Comparison of ENCODE assay signal across 27 cellular contexts in genomic region chr9:98479967-98480847, GRCh38.
DNase-seq lines count a peak whose midpoint lies in the region; ATAC-seq and TF ChIP-seq lines count a peak whose summit lies in the region.
"Had no signal": no experiment of that assay in that cellular context is flagged by ENCODE, and none has a peak within 500 bp of the region (broad histone marks: within the 10 kb centered on the region; RNA-seq: fewer than 3 reads in every experiment).

No MANE protein-coding gene starts in this region.

- intact Hi-C loops in Caco-2 (cut with micrococcal nuclease; ENCODE audit: unreplicated experiment), result no loop called here

- H3K9me3 ChIP-seq in Caco-2, result no peaks in the 10 kb centered on the region
- H3K9me3 ChIP-seq: adrenal gland, sigmoid colon, transverse colon had no signal

- ATAC-seq in GM18505 (IDR thresholded peaks at IDR 0.05; ENCODE audit: unreplicated experiment) (no peak), HG02840 (IDR thresholded peaks at IDR 0.05; ENCODE audit: low FRiP score, unreplicated experiment) (no peak)
- ATAC-seq: activated CD8-positive, alpha-beta memory T cell treated with anti-CD3 and anti-CD28 coated beads, Interleukin-2, amount 10 ng/mL, durations not matched to agents 7 days and 5 days; activated T-cell treated with anti-CD3 and anti-CD28 coated beads, Interleukin-2, amount 50 U/mL, for 72 hours; left cardiac atrium had no signal

- peak overlapping the region; percentile 74 for H3K27ac Mint-ChIP-seq in HFFc6
- no peak overlapping the region for H3K27ac Mint-ChIP-seq in Caco-2 (ENCODE audit: unreplicated experiment)
- H3K27ac Mint-ChIP-seq: activated CD4-positive, alpha-beta T cell treated with anti-CD3 and anti-CD28 coated beads, Interleukin-2, amount 10 ng/mL, durations not matched to agents 7 days and 5 days; activated CD8-positive, alpha-beta memory T cell treated with anti-CD3 and anti-CD28 coated beads, Interleukin-2, amount 10 ng/mL, durations not matched to agents 7 days and 5 days; activated T-cell treated with anti-CD3 and anti-CD28 coated beads, Interleukin-2, amount 50 U/mL, for 72 hours; CD4-positive, CD25-positive, alpha-beta regulatory T cell; memory B cell; neural progenitor cell had no signal

- H3K27ac ChIP-seq in RWPE1, result no peak overlapping the region
- H3K27ac ChIP-seq in temporal lobe (ENCODE audit: low read depth, low read length), result peak overlapping the region; percentile 52
- H3K27ac ChIP-seq: adrenal gland, cardiac muscle cell, neural progenitor cell, sigmoid colon, transverse colon had no signal

- no peaks in the 10 kb centered on the region for H3K36me3 ChIP-seq in Caco-2 (ENCODE audit: control insufficient read depth, insufficient read depth, low read length)
- H3K36me3 ChIP-seq: adrenal gland, cardiac muscle cell, neural progenitor cell, sigmoid colon, transverse colon had no signal

- peaks cover 60% of the 10 kb centered on the region for H3K4me1 Mint-ChIP-seq in HFFc6 (ENCODE audit: low read depth)
- peaks cover 11% of the 10 kb centered on the region for H3K4me1 Mint-ChIP-seq in Caco-2 (ENCODE audit: low read depth, unreplicated experiment)
- H3K4me1 Mint-ChIP-seq: activated CD4-positive, alpha-beta T cell treated with anti-CD3 and anti-CD28 coated beads, Interleukin-2, amount 10 ng/mL, durations not matched to agents 7 days and 5 days; activated CD8-positive, alpha-beta memory T cell treated with anti-CD3 and anti-CD28 coated beads, Interleukin-2, amount 10 ng/mL, durations not matched to agents 7 days and 5 days; CD4-positive, CD25-positive, alpha-beta regulatory T cell; memory B cell had no signal

- H3K4me3 ChIP-seq in fibroblast of mammary gland (ENCODE audit: control insufficient read depth, low read depth, low read length), result no peak overlapping the region
- no peak overlapping the region for H3K4me3 ChIP-seq in Caco-2 (ENCODE audit: low read depth, low read length)
- H3K4me3 ChIP-seq: adrenal gland, cardiac muscle cell, neural progenitor cell, sigmoid colon, transverse colon had no signal

- H3K4me3 Mint-ChIP-seq in HFFc6 (peak overlapping the region; percentile 59; the same call in 1 of the 2 replicates), Caco-2 (ENCODE audit: unreplicated experiment) (no peak overlapping the region)
- H3K4me3 Mint-ChIP-seq: activated CD4-positive, alpha-beta T cell treated with anti-CD3 and anti-CD28 coated beads, Interleukin-2, amount 10 ng/mL, durations not matched to agents 7 days and 5 days; activated CD8-positive, alpha-beta memory T cell treated with anti-CD3 and anti-CD28 coated beads, Interleukin-2, amount 10 ng/mL, durations not matched to agents 7 days and 5 days; activated T-cell treated with anti-CD3 and anti-CD28 coated beads, Interleukin-2, amount 50 U/mL, for 72 hours; CD4-positive, CD25-positive, alpha-beta regulatory T cell; memory B cell; neural progenitor cell had no signal

- H3K4me1 ChIP-seq in Caco-2, result peaks cover 6% of the 10 kb centered on the region; the same call in 1 of the 2 replicates
- H3K4me1 ChIP-seq: adrenal gland, sigmoid colon, transverse colon had no signal

- H3K27me3 ChIP-seq in Caco-2 (replicated peaks; ENCODE audit: control insufficient read depth, insufficient read depth, low read length), result no peaks in the 10 kb centered on the region
- H3K27me3 ChIP-seq: adrenal gland, cardiac muscle cell, neural progenitor cell had no signal

- BruUV-seq in Caco-2 (replicated peaks; lab: Mats Ljungman, UMichigan), result no TSS peak

- no peaks in the 10 kb centered on the region for H3K36me3 Mint-ChIP-seq in HFFc6 (ENCODE audit: low read depth)
- no peaks in the 10 kb centered on the region for H3K36me3 Mint-ChIP-seq in Caco-2 (ENCODE audit: insufficient read depth, unreplicated experiment)
- H3K36me3 Mint-ChIP-seq: activated CD8-positive, alpha-beta memory T cell treated with anti-CD3 and anti-CD28 coated beads, Interleukin-2, amount 10 ng/mL, durations not matched to agents 7 days and 5 days; CD4-positive, CD25-positive, alpha-beta regulatory T cell; memory B cell; neural progenitor cell had no signal

- CTCF ChIA-PET in RWPE1 (lab: Yijun Ruan, JAX), result interaction anchor here (0.6 kb wide), 1 partner anchor 193 kb away, joined by 6 read pairs; no protein-coding TSS in a partner anchor
- CTCF ChIA-PET in Caco-2 (lab: Charles Lee), result interaction anchor here (0.5 kb wide), 1 partner anchor 361 kb away, joined by 3 read pairs; the partner anchor contains the start of gene TRIM14

- H3K27me3 Mint-ChIP-seq in HFFc6 (ENCODE audit: insufficient read depth) (no peaks in the 10 kb centered on the region; the same call in 1 of the 2 replicates), Caco-2 (ENCODE audit: insufficient read depth, unreplicated experiment) (peaks cover 2% of the 10 kb centered on the region)

- TF ChIP-seq CTCF in HFFc6 (IDR thresholded peaks at IDR 0.05) (no peak), RWPE1 (conservative IDR thresholded peaks at IDR 0.05; ENCODE audit: low read depth) (no peak), fibroblast of mammary gland (conservative IDR thresholded peaks at IDR 0.05; ENCODE audit: control insufficient read depth, insufficient read depth, low read depth, low read length) (no peak), Caco-2 (IDR thresholded peaks at IDR 0.05; ENCODE audit: insufficient read depth in 1 of 2, low read depth in 1 of 2, low read length in 1 of 2, severe bottlenecking in 1 of 2, unreplicated experiment in 1 of 2) (no peak)

- TF ChIP-seq POLR2A in GM18505 (IDR thresholded peaks at IDR 0.05; ENCODE audit: borderline replicate concordance, extremely low read depth, insufficient read depth, insufficient read length), result no peak

- H3K9me3 Mint-ChIP-seq in HFFc6 (no peaks in the 10 kb centered on the region), Caco-2 (ENCODE audit: unreplicated experiment) (no peaks in the 10 kb centered on the region)
- H3K9me3 Mint-ChIP-seq: activated CD4-positive, alpha-beta T cell treated with anti-CD3 and anti-CD28 coated beads, Interleukin-2, amount 10 ng/mL, durations not matched to agents 7 days and 5 days; activated T-cell treated with anti-CD3 and anti-CD28 coated beads, Interleukin-2, amount 50 U/mL, for 72 hours; CD4-positive, CD25-positive, alpha-beta regulatory T cell; memory B cell; neural progenitor cell had no signal

- POLR2A ChIA-PET in RWPE1 (lab: Yijun Ruan, JAX; ENCODE audit: low non-redundant PET), result no interaction called here
- POLR2A ChIA-PET in Caco-2 (lab: Charles Lee), result no interaction called here

- DNase-seq in HFFc6, result no peak
- DNase-seq in RWPE1 (ENCODE audit: low spot score), result peak; percentile 55
- DNase-seq in fibroblast of mammary gland (ENCODE audit: low read depth), result peak; percentile 32
- no peak for DNase-seq in Caco-2
- no peak for DNase-seq in inferior parietal cortex (ENCODE audit: extremely low spot score)
- DNase-seq: activated CD4-positive, alpha-beta T cell treated with anti-CD3 and anti-CD28 coated beads, Interleukin-2, amount 10 ng/mL, durations not matched to agents 7 days and 5 days; activated CD8-positive, alpha-beta memory T cell treated with anti-CD3 and anti-CD28 coated beads, Interleukin-2, amount 10 ng/mL, durations not matched to agents 7 days and 5 days; activated naive CD4-positive, alpha-beta T cell treated with Interleukin-2 at 50 U/mL for 16 hours; activated T-cell treated with anti-CD3 and anti-CD28 coated beads, Interleukin-2, amount 50 U/mL, for 72 hours; CD4-positive, CD25-positive, alpha-beta regulatory T cell; cortex of kidney; glutamatergic neuron; left cardiac atrium; MV-4-11; NCI-H1694; NCI-H526 treated with DMSO at 0.1 percent for 48 hours; posterior cingulate gyrus; sigmoid colon; T1000; transverse colon had no signal

Comparison
In these comparisons a context has a peak if more than half of its experiments do, and no peak if none do; other contexts are left out.
1. DNase-seq: peak in RWPE1 (single experiment) and fibroblast of mammary gland (single experiment); none in HFFc6 (single experiment), Caco-2 (0 of 2) and inferior parietal cortex (single experiment).